In genomic region chrX:47196098-47196497, GRCh38 we compare ENCODE assay signal across 9 cellular contexts. TPM values are rescaled to one million over a fixed set of nuclear protein-coding genes. Genes with fewer than 3 reads are reported as not detected.
DNase-seq lines count a peak whose midpoint lies in the region; ATAC-seq, FAIRE-seq and TF ChIP-seq lines count a peak whose summit lies in the region.
"Had no signal": no experiment of that assay in that cellular context is flagged by ENCODE, and none has a peak within 500 bp of the region (broad histone marks: within the 10 kb centered on the region; RNA-seq: fewer than 3 reads in every experiment).

No MANE protein-coding gene starts in this region.

- H3K9me3 ChIP-seq in prostate gland: no peaks in the 10 kb centered on the region
- H3K9me3 ChIP-seq: SJCRH30 had no signal

- intact Hi-C loops in prostate gland (cut with DNase I): no loop called here

- no peak for ATAC-seq in GM21737 (IDR thresholded peaks at IDR 0.05; ENCODE audit: unreplicated experiment)

- WGBS in prostate gland: 31% methylated on average over 3 of the region's 3 CpGs

- peak; percentile 46 for FAIRE-seq in GM12892 (lab: Jason Lieb, UNC)

- no peak for DNase-seq in GM12892 (ENCODE audit: insufficient read length)
- no peak for DNase-seq in RWPE1 (ENCODE audit: low spot score)
- no peak for DNase-seq in epithelial cell of prostate (ENCODE audit: low read depth, low spot score)
- no peak for DNase-seq in prostate gland (ENCODE audit: low spot score)
- DNase-seq in AG08396 (ENCODE audit: low spot score): no peak
- DNase-seq in stimulated activated CD4-positive, alpha-beta T cell treated with anti-CD3 and anti-CD28 coated beads, Interleukin-4, amount 100 ng/mL, for 1 hour: no peak
- DNase-seq: MV-4-11, SJCRH30 had no signal

- no peaks in the 10 kb centered on the region for H3K27me3 ChIP-seq in prostate gland (replicated peaks; ENCODE audit: insufficient read depth)
- H3K27me3 ChIP-seq: SJCRH30 had no signal

- TF ChIP-seq CTCF in RWPE1 (conservative IDR thresholded peaks at IDR 0.05; ENCODE audit: low read depth) (no peak), prostate gland (IDR thresholded peaks at IDR 0.05) (no peak)

- no peak overlapping the region for H3K4me3 ChIP-seq in prostate gland
- H3K4me3 ChIP-seq: SJCRH30 had no signal

- TF ChIP-seq POLR2A in GM12892 (IDR thresholded peaks at IDR 0.05; ENCODE audit: low read depth, low read length): no peak
- TF ChIP-seq POLR2A in prostate gland (IDR thresholded peaks at IDR 0.05): no peak

- H3K4me1 ChIP-seq in prostate gland (replicated peaks): no peaks in the 10 kb centered on the region
- H3K4me1 ChIP-seq: SJCRH30 had no signal

- H3K36me3 ChIP-seq in prostate gland: peaks cover 0 to 5% of the 10 kb centered on the region in 2 donors

- peak overlapping the region; percentile 83 for H3K27ac ChIP-seq in RWPE1
- H3K27ac ChIP-seq in epithelial cell of prostate: peak overlapping the region; percentile 43
- peak overlapping the region; percentile 38 to 42 for H3K27ac ChIP-seq in prostate gland
- H3K27ac ChIP-seq: SJCRH30 had no signal

- POLR2A ChIA-PET in RWPE1 (lab: Yijun Ruan, JAX; ENCODE audit: low non-redundant PET): interaction anchor here (0.6 kb wide), 1 partner anchor 15 kb away, joined by 4 read pairs; no protein-coding TSS in a partner anchor

- CTCF ChIA-PET in RWPE1 (lab: Yijun Ruan, JAX): no interaction called here

RNA-seq across cellular contexts. Expression of gene UBA1, which starts 2.5 kb away (rescaled TPM):
- 112 TPM for polyA plus RNA-seq in GM12892 (2012; ENCODE audit: missing spikeins)
- total RNA-seq in prostate gland: 100 to 1,000 TPM; 185 to 286 TPM

RNA-seq across cellular contexts. Expression of gene CDK16, which starts 22.4 kb away (rescaled TPM):
- 25.7 TPM for polyA plus RNA-seq in GM12892 (2012; ENCODE audit: missing spikeins)
- total RNA-seq in prostate gland: 100 to 1,000 TPM in 1 of 2 donors, 10 to 100 TPM in 1; 63.5 to 173 TPM

RNA-seq across cellular contexts. Expression of gene USP11, which starts 36.7 kb away (rescaled TPM):
- polyA plus RNA-seq in GM12892 (2012; ENCODE audit: missing spikeins): 16.1 TPM
- 100 to 1,000 TPM in 1 of 2 donors, 10 to 100 TPM in 1; 43.3 to 124 TPM for total RNA-seq in prostate gland

RNA-seq across cellular contexts. Expression of gene RBM10, which starts 51.1 kb away (rescaled TPM):
- polyA plus RNA-seq in GM12892 (2012; ENCODE audit: missing spikeins): 19.5 TPM
- total RNA-seq in prostate gland: 10 to 100 TPM; 45.0 to 49.0 TPM

RNA-seq across cellular contexts. Expression of gene NDUFB11, which starts 51.6 kb away (rescaled TPM):
- polyA plus RNA-seq in GM12892 (2012; ENCODE audit: missing spikeins): 59.7 TPM
- 100 to 1,000 TPM in 1 of 2 donors, 10 to 100 TPM in 1; 85.3 to 131 TPM for total RNA-seq in prostate gland
